13 cellular contexts compared by ENCODE assay signal in genomic region chr17:81420769-81421462, GRCh38. TPM values are rescaled to one million over a fixed set of nuclear protein-coding genes. Genes with fewer than 3 reads are reported as not detected.
DNase-seq lines count a peak whose midpoint lies in the region; ATAC-seq and TF ChIP-seq lines count a peak whose summit lies in the region.
"Had no signal": no experiment of that assay in that cellular context is flagged by ENCODE, and none has a peak within 500 bp of the region (broad histone marks: within the 10 kb centered on the region; RNA-seq: fewer than 3 reads in every experiment).

No MANE protein-coding gene starts in this region.

- TF ChIP-seq CTCF in ascending aorta (IDR thresholded peaks at IDR 0.05) (no peak), CD14-positive monocyte (IDR thresholded peaks at IDR 0.05) (no peak)

- no peak overlapping the region for H3K4me3 Mint-ChIP-seq in CD14-positive monocyte
- H3K4me3 Mint-ChIP-seq: CD8-positive, alpha-beta T cell had no signal

- H3K27ac ChIP-seq in ascending aorta, result peak overlapping the region; percentile 91 to 100

- H3K9me3 Mint-ChIP-seq in CD14-positive monocyte, result no peaks in the 10 kb centered on the region
- H3K9me3 Mint-ChIP-seq: CD8-positive, alpha-beta T cell had no signal

- DNase-seq in Ammon's horn (ENCODE audit: low spot score) (peak; percentile 90), ascending aorta (ENCODE audit: low spot score in 2 of 2) (peak in 1 of 2 donors; percentile 93), left ventricle myocardium superior (peak; percentile 81), putamen (ENCODE audit: low spot score) (peak; percentile 86), hepatic stellate cell (ENCODE audit: low spot score) (no peak), CD14-positive monocyte (ENCODE audit: low spot score) (no peak)
- DNase-seq: CD8-positive, alpha-beta T cell; central memory CD4-positive, alpha-beta T cell; H7; NCI-H2107; stimulated activated CD4-positive, alpha-beta T cell treated with anti-CD3 and anti-CD28 coated beads, Interleukin-1b, Interleukin-23, amount 100 ng/mL, for 48 hours had no signal

- peak overlapping the region; percentile 46 to 56 for H3K4me3 ChIP-seq in ascending aorta

- intact Hi-C loops in ascending aorta (cut with DNase I), result no loop called here
- intact Hi-C loops in left ventricle myocardium superior (cut with micrococcal nuclease), result no loop called here
- intact Hi-C loops in CD14-positive monocyte (cut with micrococcal nuclease), result no loop called here

- H3K4me1 Mint-ChIP-seq in CD14-positive monocyte, result peaks cover 17% of the 10 kb centered on the region

- no peaks in the 10 kb centered on the region for H3K36me3 ChIP-seq in ascending aorta

- H3K36me3 Mint-ChIP-seq in CD14-positive monocyte, result peaks cover 0 to 6% of the 10 kb centered on the region in 2 donors
- H3K36me3 Mint-ChIP-seq: CD8-positive, alpha-beta T cell had no signal

- H3K27me3 ChIP-seq in ascending aorta, result no peaks in the 10 kb centered on the region

- peaks cover 4 to 13% (median 7%) of the 10 kb centered on the region in 3 donors for H3K27me3 Mint-ChIP-seq in CD14-positive monocyte (ENCODE audit: low read depth in 3 of 3)

- peaks cover 61 to 69% of the 10 kb centered on the region in 2 donors for H3K4me1 ChIP-seq in ascending aorta

- peak; percentile 35 for ATAC-seq in left ventricle myocardium superior
- no peak for ATAC-seq in HG02623 (IDR thresholded peaks at IDR 0.05; ENCODE audit: unreplicated experiment)
- no peak for ATAC-seq in GM18861 (IDR thresholded peaks at IDR 0.05; ENCODE audit: unreplicated experiment)
- ATAC-seq: CD8-positive, alpha-beta T cell had no signal

- no peaks in the 10 kb centered on the region for H3K9me3 ChIP-seq in ascending aorta

- no peak overlapping the region for H3K27ac Mint-ChIP-seq in CD14-positive monocyte
- H3K27ac Mint-ChIP-seq: CD8-positive, alpha-beta T cell had no signal

RNA-seq across cellular contexts. Expression of gene BAHCC1, which starts 25.7 kb away (rescaled TPM):
- 29.1 TPM for total RNA-seq in ascending aorta
- total RNA-seq in left ventricle myocardium superior, result 8.6 TPM
- under 1 TPM; 0.11 to 0.27 TPM for polyA plus RNA-seq in CD14-positive monocyte

Comparison
In these comparisons a context has a peak if more than half of its experiments do, and no peak if none do; other contexts are left out.
1. DNase-seq: peak in Ammon's horn (single experiment), left ventricle myocardium superior (single experiment) and putamen (single experiment); none in hepatic stellate cell (single experiment) and CD14-positive monocyte (single experiment).